In genomic region chr12:50504798-50505385, GRCh38 we compare ENCODE assay signal across 8 cellular contexts. TPM values are rescaled to one million over a fixed set of nuclear protein-coding genes. Genes with fewer than 3 reads are reported as not detected.
A peak's percentile ranks its signal among the peaks of the same experiment; 100 is the strongest.
DNase-seq lines count a peak whose midpoint lies in the region; ATAC-seq and TF ChIP-seq lines count a peak whose summit lies in the region.

Gene DIP2B (plus strand): TSS chr12:50504985. CDS start chr12:50505141, 156 bp downstream.

- H3K27ac Mint-ChIP-seq in T-cell, result peak within 1 kb of the TSS; percentile 90 to 91

- intact Hi-C loops in heart left ventricle (cut with DNase I) (loop anchor here (1.0 to 10.0 kb wide), 10 partner anchors 62 to 840 kb away; partner anchors contain the start of gene CELA1 (in 2 of the 10)), transverse colon (cut with DNase I; ENCODE audit: low total_unique reads) (loop anchor here (5.0 kb wide), 1 partner anchor 132 kb away; no protein-coding TSS in a partner anchor)

- peak in 1 of 2 donors; percentile 56 for TF ChIP-seq POLR2A in heart left ventricle (IDR thresholded peaks at IDR 0.05)
- peak; percentile 72 for TF ChIP-seq POLR2A in transverse colon (IDR thresholded peaks at IDR 0.05)

- no peak for TF ChIP-seq EP300 in transverse colon (IDR thresholded peaks at IDR 0.05; ENCODE audit: low read depth)

- in situ Hi-C loops in transverse colon (cut with MboI; ENCODE audit: low pct_ligation_motif_present in 1 of 4, low pct_unique_long_range_greater_than_20kb in 1 of 4, low sequenced_read_pairs in 3 of 4), result loop anchor here (5.0 to 10.0 kb wide), 2 partner anchors 130 to 132 kb away; no protein-coding TSS in a partner anchor

- ATAC-seq in HG02798 (IDR thresholded peaks at IDR 0.05; ENCODE audit: poor library complexity, unreplicated experiment) (peak; percentile 87), T-cell (replicated peaks in 1 of 4) (peak; percentile 88 to 93 (median 89)), heart left ventricle (peak; percentile 88 to 98 (median 94))

- peak; percentile 89 for TF ChIP-seq CTCF in GM12875 (IDR thresholded peaks at IDR 0.05; ENCODE audit: borderline replicate concordance, insufficient read depth, low read depth, low read length)
- peak; percentile 88 to 97 (median 94) for TF ChIP-seq CTCF in heart left ventricle (IDR thresholded peaks at IDR 0.05)
- TF ChIP-seq CTCF in transverse colon (IDR thresholded peaks at IDR 0.05), result peak; percentile 78 to 99 (median 94)

- POLR2A ChIA-PET in T-cell (lab: Charles Lee), result no interaction called here

- H3K27me3 Mint-ChIP-seq in T-cell, result no peaks in the 10 kb centered on the region

- H3K4me1 ChIP-seq in heart left ventricle (peaks cover 15 to 50% (median 44%) of the 10 kb centered on the region in 12 donors), transverse colon (peaks cover 26 to 48% (median 38%) of the 10 kb centered on the region in 4 donors)

- H3K4me3 Mint-ChIP-seq in T-cell, result peak within 1 kb of the TSS; percentile 95 to 97 (median 96)

- H3K4me3 ChIP-seq in GM12875 (ENCODE audit: low read depth, low read length) (peak within 1 kb of the TSS; percentile 94), heart left ventricle (peak within 1 kb of the TSS; percentile 69 to 97 (median 82)), transverse colon (peak within 1 kb of the TSS; percentile 68 to 80 (median 76))

- 0 to 1% (median 1%) methylated on average over 43 to 68 of the region's 68 CpGs for WGBS in adipose tissue, 3 donors
- WGBS in heart left ventricle, 4 donors, result 0 to 1% (median 1%) methylated on average over 7 to 68 of the region's 68 CpGs
- WGBS in transverse colon (ENCODE audit: low coverage in 1 of 2), 2 donors, result 2% methylated on average over 26 of the region's 68 CpGs; no CpG with 5 or more reads in 1 of the 2 donors

- H3K27ac ChIP-seq in adipose tissue (ENCODE audit: low read depth, low read length), result peak within 1 kb of the TSS; percentile 45
- H3K27ac ChIP-seq in heart left ventricle, result peak within 1 kb of the TSS; percentile 87 to 98 (median 94)
- H3K27ac ChIP-seq in transverse colon, result peak within 1 kb of the TSS; percentile 92 to 99 (median 93)

- H3K9me3 ChIP-seq in heart left ventricle, result peaks cover 0 to 6% (median 0%) of the 10 kb centered on the region in 12 donors
- H3K9me3 ChIP-seq in transverse colon, result no peaks in the 10 kb centered on the region

- H3K27me3 ChIP-seq in heart left ventricle (no peaks in the 10 kb centered on the region), transverse colon (no peaks in the 10 kb centered on the region)

- H3K9me3 Mint-ChIP-seq in T-cell, result no peaks in the 10 kb centered on the region

- DNase-seq in NCI-H1436 (lab: John Stamatoyannopoulos, UW) (peak; percentile 90), T-cell (peak; percentile 87 to 98 (median 94)), heart left ventricle (peak; percentile 96 to 98 (median 96)), pons (ENCODE audit: low spot score) (peak; percentile 87), transverse colon (peak; percentile 96)

- H3K4me1 Mint-ChIP-seq in T-cell, result peaks cover 49 to 51% (median 49%) of the 10 kb centered on the region in 3 donors

- CTCF ChIA-PET in T-cell (lab: Charles Lee), result interaction anchor here (0.5 to 4.7 kb wide), 12 partner anchors 11 to 521 kb away, joined by 3 to 44 read pairs (median 4); partner anchors contain the start of gene SLC11A2 (in 1 of the 2)

- H3K36me3 ChIP-seq in heart left ventricle (no peaks in the 10 kb centered on the region), transverse colon (no peaks in the 10 kb centered on the region)

- H3K36me3 Mint-ChIP-seq in T-cell, result no peaks in the 10 kb centered on the region

RNA-seq across cellular contexts. Expression of gene DIP2B, which starts in this region (rescaled TPM):
- total RNA-seq in T-cell (10 to 100 TPM; 27.5 to 46.0 (median 29.6) TPM), heart left ventricle (10 to 100 TPM; 12.0 to 25.0 (median 17.3) TPM), transverse colon (100 to 1,000 TPM in 1 of 4 donors, 10 to 100 TPM in 3; 40.0 to 129 (median 57.9) TPM)
- polyA plus RNA-seq in adipose tissue (1 to 10 TPM; 4.4 to 5.7 (median 5.6) TPM), heart left ventricle (1 to 10 TPM; 3.4 to 7.4 TPM)

Comparison
In these comparisons a context has a peak if more than half of its experiments do, and no peak if none do; other contexts are left out.
1. Peak in every context shown above with its lines: DNase-seq, ATAC-seq, H3K4me3 ChIP-seq and H3K27ac ChIP-seq.